Comparison of ENCODE assay signal across 8 cellular contexts in genomic region chr1:64171797-64172281, GRCh38. TPM values are rescaled to one million over a fixed set of nuclear protein-coding genes. Genes with fewer than 3 reads are reported as not detected.
A peak's percentile ranks its signal among the peaks of the same experiment; 100 is the strongest.
DNase-seq lines count a peak whose midpoint lies in the region; ATAC-seq and TF ChIP-seq lines count a peak whose summit lies in the region.

No MANE protein-coding gene starts in this region.

- H3K36me3 Mint-ChIP-seq in activated naive CD4-positive, alpha-beta T cell treated with anti-CD3 and anti-CD28 coated beads, Interleukin-2, amount 50 U/mL, for 24 hours, result no peaks in the 10 kb centered on the region

- H2AFZ ChIP-seq in PC-9, result 0 out of 2 replicates have a peak overlapping the region, but pooled peaks have one; percentile 28

- peak overlapping the region; percentile 97 for H3K27ac ChIP-seq in PC-9

- H3K9me3 Mint-ChIP-seq in activated naive CD4-positive, alpha-beta T cell treated with anti-CD3 and anti-CD28 coated beads, Interleukin-2, amount 50 U/mL, for 24 hours, result no peaks in the 10 kb centered on the region

- peak overlapping the region; percentile 10 for H3K27ac Mint-ChIP-seq in activated naive CD4-positive, alpha-beta T cell treated with anti-CD3 and anti-CD28 coated beads, Interleukin-2, amount 50 U/mL, for 24 hours

- H3K4me3 ChIP-seq in PC-9, result peak overlapping the region; percentile 22; the same call in 1 of the 2 replicates

- H3K4me2 ChIP-seq in PC-9, result peak overlapping the region; percentile 79

- no peaks in the 10 kb centered on the region for H4K20me1 ChIP-seq in PC-9 (ENCODE audit: insufficient read depth)

- H3K27me3 Mint-ChIP-seq in activated naive CD4-positive, alpha-beta T cell treated with anti-CD3 and anti-CD28 coated beads, Interleukin-2, amount 50 U/mL, for 24 hours, result peaks cover 10% of the 10 kb centered on the region

- peaks cover 22% of the 10 kb centered on the region for H3K4me1 Mint-ChIP-seq in activated naive CD4-positive, alpha-beta T cell treated with anti-CD3 and anti-CD28 coated beads, Interleukin-2, amount 50 U/mL, for 24 hours

- H3K36me3 ChIP-seq in PC-9 (ENCODE audit: low read depth), result peaks cover 11% of the 10 kb centered on the region

- H3K79me2 ChIP-seq in PC-9 (ENCODE audit: low read depth), result no peaks in the 10 kb centered on the region

- no peaks in the 10 kb centered on the region; the same call in 1 of the 2 replicates for H3K9me3 ChIP-seq in PC-9 (ENCODE audit: insufficient read depth, low read depth)

- TF ChIP-seq CTCF in PC-9 (conservative IDR thresholded peaks at IDR 0.05), result no peak

- peak; percentile 72 for ATAC-seq in HG03095 (IDR thresholded peaks at IDR 0.05; ENCODE audit: unreplicated experiment)

- POLR2A ChIA-PET in PC-9 (lab: Charles Lee; ENCODE audit: unreplicated experiment), result interaction anchor here (0.6 kb wide), 1 partner anchor 270 kb away, joined by 3 read pairs; no protein-coding TSS in a partner anchor

- intact Hi-C loops in PC-9 (cut with micrococcal nuclease; ENCODE audit: unreplicated experiment), result loop anchor here (1.0 kb wide), 2 partner anchors 68 to 252 kb away; no protein-coding TSS in a partner anchor

- H3K4me1 ChIP-seq in PC-9 (replicated peaks; ENCODE audit: insufficient read depth), result peaks cover 47% of the 10 kb centered on the region

- no peak for DNase-seq in activated naive CD4-positive, alpha-beta T cell treated with Interleukin-2 at 50 U/mL for 16 hours
- peak; percentile 46 to 98 for DNase-seq in PC-9
- DNase-seq in kidney glomerular epithelial cell (lab: John Stamatoyannopoulos, UW), result peak; percentile 68
- DNase-seq in COR-L47 (lab: John Stamatoyannopoulos, UW), result no peak
- no peak for DNase-seq in NK-92 (lab: John Stamatoyannopoulos, UW; ENCODE audit: unreplicated experiment)
- no peak for DNase-seq in activated gamma-delta T cell (lab: John Stamatoyannopoulos, UW)

- no peaks in the 10 kb centered on the region for H3K27me3 ChIP-seq in PC-9 (ENCODE audit: insufficient read depth, low read depth)

- no TSS peak for BruUV-seq in PC-9 (replicated peaks; lab: Mats Ljungman, UMichigan)

- CTCF ChIA-PET in PC-9 (lab: Charles Lee), result no interaction called here

- H3F3A ChIP-seq in PC-9 (ENCODE audit: insufficient read depth, low read depth), result peaks cover 34% of the 10 kb centered on the region

- H3K9me2 ChIP-seq in PC-9 (ENCODE audit: insufficient read depth), result no peaks in the 10 kb centered on the region

- H3K4me3 Mint-ChIP-seq in activated naive CD4-positive, alpha-beta T cell treated with anti-CD3 and anti-CD28 coated beads, Interleukin-2, amount 50 U/mL, for 24 hours, result peak overlapping the region; percentile 52

RNA-seq across cellular contexts. Expression of gene UBE2U, which starts 31.6 kb away (rescaled TPM):
- not detected in 2 replicates for total RNA-seq in PC-9 (2021)

Comparison
In these comparisons a context has a peak if more than half of its experiments do, and no peak if none do; other contexts are left out.
1. DNase-seq: peak in PC-9 (2 of 2) and kidney glomerular epithelial cell (single experiment); none in activated naive CD4-positive, alpha-beta T cell treated with Interleukin-2 at 50 U/mL for 16 hours (single experiment), COR-L47 (single experiment), NK-92 (single experiment) and activated gamma-delta T cell (single experiment).